In genomic region chr19:18287836-18288772, GRCh38 we compare ENCODE assay signal across 10 cellular contexts. TPM values are rescaled to one million over a fixed set of nuclear protein-coding genes. Genes with fewer than 3 reads are reported as not detected.
DNase-seq lines count a peak whose midpoint lies in the region; ATAC-seq, FAIRE-seq and TF ChIP-seq lines count a peak whose summit lies in the region.
"Had no signal": no experiment of that assay in that cellular context is flagged by ENCODE, and none has a peak within 500 bp of the region (broad histone marks: within the 10 kb centered on the region; RNA-seq: fewer than 3 reads in every experiment).

No MANE protein-coding gene starts in this region.

- in situ Hi-C loops in K562 (cut with MboI), result no loop called here
- in situ Hi-C loops in KBM-7 (cut with MboI; ENCODE audit: low pct_unique_long_range_greater_than_20kb, low sequenced_read_pairs), result no loop called here

- peaks cover 12% of the 10 kb centered on the region; the same call in 2 of the 3 replicates for H3K79me2 ChIP-seq in K562 (ENCODE audit: control insufficient read depth, insufficient read depth, low read length)

- no peaks in the 10 kb centered on the region for H4K20me1 ChIP-seq in K562 (replicated peaks; ENCODE audit: control insufficient read depth, insufficient read depth, low read length)

- no peaks in the 10 kb centered on the region for H3K27me3 Mint-ChIP-seq in activated CD4-positive, alpha-beta T cell treated with anti-CD3 and anti-CD28 coated beads, Interleukin-2, amount 10 ng/mL, durations not matched to agents 7 days and 5 days
- H3K27me3 Mint-ChIP-seq in mesothelial cell of epicardium (ENCODE audit: low read depth), result no peaks in the 10 kb centered on the region

- H3K36me3 ChIP-seq in K562 (ENCODE audit: control insufficient read depth, insufficient read depth, low read length) (no peaks in the 10 kb centered on the region), tibial nerve (no peaks in the 10 kb centered on the region)

- no peak for ATAC-seq in K562

- intact Hi-C loops in K562 (cut with micrococcal nuclease), result no loop called here

- peaks cover 68% of the 10 kb centered on the region for H3K4me1 Mint-ChIP-seq in activated CD4-positive, alpha-beta T cell treated with anti-CD3 and anti-CD28 coated beads, Interleukin-2, amount 10 ng/mL, durations not matched to agents 7 days and 5 days
- peaks cover 59% of the 10 kb centered on the region for H3K4me1 Mint-ChIP-seq in mesothelial cell of epicardium

- H3K4me1 ChIP-seq in K562 (replicated peaks in 1 of 2; ENCODE audit: control insufficient read depth in 2 of 2, insufficient read depth in 2 of 2, low read length in 2 of 2), result peaks cover 22 to 56% of the 10 kb centered on the region in 2 experiments
- peaks cover 0 to 73% (median 32%) of the 10 kb centered on the region in 4 donors for H3K4me1 ChIP-seq in tibial nerve

- H3K27me3 ChIP-seq in K562 (ENCODE audit: control insufficient read depth in 2 of 2, insufficient read depth in 2 of 2, low read length in 2 of 2) (no peaks in the 10 kb centered on the region), tibial nerve (no peaks in the 10 kb centered on the region)

- no peaks in the 10 kb centered on the region for H3K9me1 ChIP-seq in K562 (ENCODE audit: control insufficient read depth, insufficient read depth, low read length)

- H3K4me3 ChIP-seq in K562 (no peak overlapping the region), tibial nerve (no peak overlapping the region)

- H3K4me3 Mint-ChIP-seq in activated CD4-positive, alpha-beta T cell treated with anti-CD3 and anti-CD28 coated beads, Interleukin-2, amount 10 ng/mL, durations not matched to agents 7 days and 5 days, result no peak overlapping the region
- H3K4me3 Mint-ChIP-seq in mesothelial cell of epicardium, result peak overlapping the region; percentile 41

- no peak for TF ChIP-seq RAD21 in K562 (CRISPR knock-in tag; conservative IDR thresholded peaks at IDR 0.05 in 1 of 2, IDR thresholded peaks at IDR 0.05 in 1 of 2)

- CTCF ChIA-PET in activated CD4-positive, alpha-beta T cell treated with anti-CD3 and anti-CD28 coated beads, Interleukin-2, amount 10 ng/mL, durations not matched to agents 7 days and 5 days (lab: Charles Lee), result no interaction called here
- CTCF ChIA-PET in K562 (lab: Yijun Ruan, JAX; ENCODE audit: low intra/inter-chr PET ratio), result no interaction called here

- peak overlapping the region in 1 of 2 experiments; percentile 74; a peak in 2 of 4 replicates for H3K9ac ChIP-seq in K562 (ENCODE audit: insufficient read depth in 1 of 2, low read depth in 2 of 2, low read length in 2 of 2)

- no peak for TF ChIP-seq POLR2A in K562 (conservative IDR thresholded peaks at IDR 0.05)
- TF ChIP-seq POLR2A in tibial nerve (IDR thresholded peaks at IDR 0.05), result no peak

- WGBS in K562 (ENCODE audit: insufficient coverage, low coverage, missing lambda C conversion rate), result 87% methylated on average over 17 of the region's 26 CpGs
- 39 to 49% methylated on average over 21 to 25 of the region's 26 CpGs for WGBS in tibial nerve, 2 donors

- H3K9me3 ChIP-seq in K562 (replicated peaks; ENCODE audit: control insufficient read depth, insufficient read depth, low read depth, low read length), result no peaks in the 10 kb centered on the region
- no peaks in the 10 kb centered on the region for H3K9me3 ChIP-seq in tibial nerve

- H3K4me2 ChIP-seq in K562 (ENCODE audit: insufficient read depth, low read length), result no peak overlapping the region

- DNase-seq in activated CD4-positive, alpha-beta T cell treated with anti-CD3 and anti-CD28 coated beads, Interleukin-2, amount 10 ng/mL, durations not matched to agents 7 days and 5 days, result no peak
- no peak for DNase-seq in activated CD4-positive, alpha-beta T cell treated with anti-CD3 and anti-CD28 coated beads, Interleukin-2, amount 50 U/mL, for 1 hour
- DNase-seq in K562 (ENCODE audit: extremely low read depth in 1 of 4, low spot score in 3 of 4) (no peak), mesothelial cell of epicardium (ENCODE audit: low spot score in 2 of 2, unreplicated experiment in 2 of 2) (peak in 1 of 2 experiments; percentile 65), tibial nerve (ENCODE audit: low spot score in 2 of 2) (no peak), KBM-7 (no peak), GF-D8 (lab: John Stamatoyannopoulos, UW) (no peak)
- DNase-seq in stimulated activated CD4-positive, alpha-beta T cell treated with anti-CD3 and anti-CD28 coated beads, Interleukin-1b, Interleukin-23, amount 100 ng/mL, for 48 hours, result no peak
- DNase-seq: ACHN, NCI-H187 had no signal

- H3K27ac ChIP-seq in K562 (ENCODE audit: extremely low read depth, low read depth, low read length) (no peak overlapping the region), tibial nerve (peak overlapping the region; percentile 3 to 100 (median 89))

- no TSS peak for BruUV-seq in K562 (replicated peaks; lab: Mats Ljungman, UMichigan)

- TF ChIP-seq CTCF in K562 (IDR thresholded peaks at IDR 0.05 in 2 of 3, conservative IDR thresholded peaks at IDR 0.05 in 1 of 3; ENCODE audit: insufficient read depth in 2 of 3, low read depth in 1 of 3, low read length in 3 of 3), result no peak
- TF ChIP-seq CTCF in mesothelial cell of epicardium (IDR thresholded peaks at IDR 0.05; ENCODE audit: unreplicated experiment), result no peak
- no peak for TF ChIP-seq CTCF in tibial nerve (IDR thresholded peaks at IDR 0.05)

- peaks cover 13% of the 10 kb centered on the region for H3K36me3 Mint-ChIP-seq in activated CD4-positive, alpha-beta T cell treated with anti-CD3 and anti-CD28 coated beads, Interleukin-2, amount 10 ng/mL, durations not matched to agents 7 days and 5 days (ENCODE audit: low read depth)
- H3K36me3 Mint-ChIP-seq in mesothelial cell of epicardium, result no peaks in the 10 kb centered on the region

- H3K27ac Mint-ChIP-seq in activated CD4-positive, alpha-beta T cell treated with anti-CD3 and anti-CD28 coated beads, Interleukin-2, amount 10 ng/mL, durations not matched to agents 7 days and 5 days, result peak overlapping the region; percentile 96
- H3K27ac Mint-ChIP-seq in mesothelial cell of epicardium, result peak overlapping the region; percentile 96

- H3K9me3 Mint-ChIP-seq in activated CD4-positive, alpha-beta T cell treated with anti-CD3 and anti-CD28 coated beads, Interleukin-2, amount 10 ng/mL, durations not matched to agents 7 days and 5 days, result peaks cover 4% of the 10 kb centered on the region
- H3K9me3 Mint-ChIP-seq in mesothelial cell of epicardium, result no peaks in the 10 kb centered on the region

- no peak for FAIRE-seq in K562 (lab: Jason Lieb, UNC)

- no peak for TF ChIP-seq EP300 in K562 (IDR thresholded peaks at IDR 0.05; ENCODE audit: low read length)
- no peak for TF ChIP-seq EP300 in tibial nerve (IDR thresholded peaks at IDR 0.05)

- no peak overlapping the region for H2AFZ ChIP-seq in K562 (ENCODE audit: low read depth, low read length)

- POLR2A ChIA-PET in activated CD4-positive, alpha-beta T cell treated with anti-CD3 and anti-CD28 coated beads, Interleukin-2, amount 10 ng/mL, durations not matched to agents 7 days and 5 days (lab: Charles Lee), result interaction anchor here (1.3 kb wide), 1 partner anchor 8 kb away, joined by 7 read pairs; no protein-coding TSS in a partner anchor
- POLR2A ChIA-PET in K562 (lab: Yijun Ruan, JAX), result interaction anchor here (0.6 to 0.8 kb wide), 2 partner anchors 10 to 143 kb away, joined by 3 to 4 read pairs; no protein-coding TSS in a partner anchor

RNA-seq across cellular contexts. Expression of gene JUND, which starts 6.7 kb away (rescaled TPM):
- total RNA-seq in activated CD4-positive, alpha-beta T cell treated with anti-CD3 and anti-CD28 coated beads, Interleukin-2, amount 10 ng/mL, durations not matched to agents 7 days and 5 days, result 100 to 1,000 TPM; 343 to 347 TPM
- 31.7 and 143 TPM in 2 replicates for total RNA-seq in K562 (2011; cell fraction: chromatin; rRNA removed; ENCODE audit: low replicate concordance)
- 201 and 240 TPM in 2 replicates for total RNA-seq in K562 (2011; cell fraction: nucleolus; rRNA removed)
- 97.7 and 104 TPM in 2 replicates for total RNA-seq in K562 (2011; cell fraction: nucleoplasm; rRNA removed)
- 279 and 297 TPM in 2 replicates for total RNA-seq in K562 (2014; rRNA removed)
- 17.4 and 22.6 TPM in 2 replicates for total RNA-seq in K562 (2014; rRNA removed; fragmentation: Illumina TruSeq; extraction: Trizol)
- 33.1 and 33.7 TPM in 2 replicates for total RNA-seq in K562 (2015; rRNA removed; fragmentation: Illumina TruSeq; extraction: Trizol)
- 245 and 286 TPM in 2 replicates for total RNA-seq in K562 (2021)
- 74.2 and 83.0 TPM in 2 replicates for polyA plus RNA-seq in K562 (2011; rRNA removed)
- 93.8 and 405 TPM in 2 replicates for polyA plus RNA-seq in K562 (2011; cell fraction: cytosol; rRNA removed)
- 78.6 and 150 TPM in 2 replicates for polyA plus RNA-seq in K562 (2011; cell fraction: nucleus; rRNA removed)
- polyA plus RNA-seq in K562 (2012), result 73.8 and 111 TPM in 2 replicates
- polyA plus RNA-seq in K562 (2014; fragmentation: Illumina TruSeq; extraction: Trizol), result 42.3 and 63.5 TPM in 2 replicates
- 10 to 100 TPM in 1 of 2 experiments, 1 to 10 TPM in 1; 6.4 to 11.8 TPM for polyA plus RNA-seq in K562 (2014; fragmentation: Nextera tagmentation; extraction: Ambion mirVana)
- 210 and 216 TPM in 2 replicates for polyA plus RNA-seq in K562 (2014; rRNA removed)
- 27.0 and 65.5 TPM in 2 replicates for polyA minus RNA-seq in K562 (2011; rRNA and poly(A)+ RNA removed)
- 243 and 277 TPM in 2 replicates for polyA minus RNA-seq in K562 (2011; cell fraction: cytosol; rRNA and poly(A)+ RNA removed)
- polyA minus RNA-seq in K562 (2011; cell fraction: nucleus; rRNA and poly(A)+ RNA removed), result 89.5 and 108 TPM in 2 replicates
- total RNA-seq in mesothelial cell of epicardium, result 274 to 284 TPM (median 276 TPM) in 3 replicates
- 100 to 1,000 TPM; 309 to 553 (median 486) TPM for total RNA-seq in tibial nerve

RNA-seq across cellular contexts. Expression of gene IQCN, which starts 13.9 kb away (rescaled TPM):
- 1 to 10 TPM; 6.3 to 7.2 TPM for total RNA-seq in activated CD4-positive, alpha-beta T cell treated with anti-CD3 and anti-CD28 coated beads, Interleukin-2, amount 10 ng/mL, durations not matched to agents 7 days and 5 days
- total RNA-seq in K562 (2011; cell fraction: chromatin; rRNA removed; ENCODE audit: low replicate concordance), result 0.35 and 0.67 TPM in 2 replicates
- total RNA-seq in K562 (2011; cell fraction: nucleolus; rRNA removed), result 0.17 and 0.39 TPM in 2 replicates
- 0.29 and 0.38 TPM in 2 replicates for total RNA-seq in K562 (2011; cell fraction: nucleoplasm; rRNA removed)
- total RNA-seq in K562 (2014; rRNA removed), result 0.04 and 0.05 TPM in 2 replicates
- 0.04 TPM in 1 of 2 replicates, not detected in the other for total RNA-seq in K562 (2014; rRNA removed; fragmentation: Illumina TruSeq; extraction: Trizol)
- total RNA-seq in K562 (2015; rRNA removed; fragmentation: Illumina TruSeq; extraction: Trizol), result 0.04 and 0.07 TPM in 2 replicates
- 0.07 and 0.16 TPM in 2 replicates for total RNA-seq in K562 (2021)
- 0.01 and 0.03 TPM in 2 replicates for polyA plus RNA-seq in K562 (2011; rRNA removed)
- 0.01 TPM in 1 of 2 replicates, not detected in the other for polyA plus RNA-seq in K562 (2011; cell fraction: cytosol; rRNA removed)
- 0.06 and 0.33 TPM in 2 replicates for polyA plus RNA-seq in K562 (2011; cell fraction: nucleus; rRNA removed)
- polyA plus RNA-seq in K562 (2012), result 0.05 and 0.35 TPM in 2 replicates
- 0.01 and 0.03 TPM in 2 replicates for polyA plus RNA-seq in K562 (2014; fragmentation: Illumina TruSeq; extraction: Trizol)
- polyA plus RNA-seq in K562 (2014; fragmentation: Nextera tagmentation; extraction: Ambion mirVana), result not detected
- polyA plus RNA-seq in K562 (2014; rRNA removed), result not detected in 2 replicates
- polyA minus RNA-seq in K562 (2011; rRNA and poly(A)+ RNA removed), result 0.21 TPM in 1 of 2 replicates, not detected in the other
- polyA minus RNA-seq in K562 (2011; cell fraction: cytosol; rRNA and poly(A)+ RNA removed), result not detected in 2 replicates
- polyA minus RNA-seq in K562 (2011; cell fraction: nucleus; rRNA and poly(A)+ RNA removed), result 0.22 and 0.27 TPM in 2 replicates
- total RNA-seq in mesothelial cell of epicardium, result 14.8 to 17.1 TPM (median 16.8 TPM) in 3 replicates
- total RNA-seq in tibial nerve, result 10 to 100 TPM in 2 of 4 donors, 1 to 10 TPM in 2; 2.3 to 11.4 (median 8.2) TPM

RNA-seq across cellular contexts. Expression of gene LSM4, which starts 34.8 kb away (rescaled TPM):
- total RNA-seq in activated CD4-positive, alpha-beta T cell treated with anti-CD3 and anti-CD28 coated beads, Interleukin-2, amount 10 ng/mL, durations not matched to agents 7 days and 5 days, result 100 to 1,000 TPM; 156 to 181 TPM
- total RNA-seq in K562 (2011; cell fraction: chromatin; rRNA removed; ENCODE audit: low replicate concordance), result 34.5 and 96.0 TPM in 2 replicates
- total RNA-seq in K562 (2011; cell fraction: nucleolus; rRNA removed), result 110 and 120 TPM in 2 replicates
- total RNA-seq in K562 (2011; cell fraction: nucleoplasm; rRNA removed), result 70.1 and 74.1 TPM in 2 replicates
- 763 and 822 TPM in 2 replicates for total RNA-seq in K562 (2014; rRNA removed)
- total RNA-seq in K562 (2014; rRNA removed; fragmentation: Illumina TruSeq; extraction: Trizol), result 202 and 208 TPM in 2 replicates
- total RNA-seq in K562 (2015; rRNA removed; fragmentation: Illumina TruSeq; extraction: Trizol), result 273 and 275 TPM in 2 replicates
- total RNA-seq in K562 (2021), result 362 and 385 TPM in 2 replicates
- polyA plus RNA-seq in K562 (2011; rRNA removed), result 188 and 201 TPM in 2 replicates
- polyA plus RNA-seq in K562 (2011; cell fraction: cytosol; rRNA removed), result 294 and 432 TPM in 2 replicates
- polyA plus RNA-seq in K562 (2011; cell fraction: nucleus; rRNA removed), result 206 and 249 TPM in 2 replicates
- polyA plus RNA-seq in K562 (2012), result 245 and 279 TPM in 2 replicates
- 126 and 203 TPM in 2 replicates for polyA plus RNA-seq in K562 (2014; fragmentation: Illumina TruSeq; extraction: Trizol)
- 10 to 100 TPM; 11.9 to 29.7 TPM for polyA plus RNA-seq in K562 (2014; fragmentation: Nextera tagmentation; extraction: Ambion mirVana)
- polyA plus RNA-seq in K562 (2014; rRNA removed), result 674 and 746 TPM in 2 replicates
- 38.4 and 39.9 TPM in 2 replicates for polyA minus RNA-seq in K562 (2011; rRNA and poly(A)+ RNA removed)
- 64.5 and 67.5 TPM in 2 replicates for polyA minus RNA-seq in K562 (2011; cell fraction: cytosol; rRNA and poly(A)+ RNA removed)
- polyA minus RNA-seq in K562 (2011; cell fraction: nucleus; rRNA and poly(A)+ RNA removed), result 48.1 and 57.9 TPM in 2 replicates
- total RNA-seq in mesothelial cell of epicardium, result 112 to 119 TPM (median 114 TPM) in 3 replicates
- total RNA-seq in tibial nerve, result 100 to 1,000 TPM in 3 of 4 donors, 10 to 100 TPM in 1; 70.4 to 167 (median 156) TPM

RNA-seq across cellular contexts. Expression of gene PGPEP1, which starts 52.3 kb away (rescaled TPM):
- total RNA-seq in activated CD4-positive, alpha-beta T cell treated with anti-CD3 and anti-CD28 coated beads, Interleukin-2, amount 10 ng/mL, durations not matched to agents 7 days and 5 days, result 10 to 100 TPM; 24.1 to 24.8 TPM
- 44.2 and 152 TPM in 2 replicates for total RNA-seq in K562 (2011; cell fraction: chromatin; rRNA removed; ENCODE audit: low replicate concordance)
- total RNA-seq in K562 (2011; cell fraction: nucleolus; rRNA removed), result 93.0 and 102 TPM in 2 replicates
- 67.2 and 79.3 TPM in 2 replicates for total RNA-seq in K562 (2011; cell fraction: nucleoplasm; rRNA removed)
- 29.5 and 33.8 TPM in 2 replicates for total RNA-seq in K562 (2014; rRNA removed)
- total RNA-seq in K562 (2014; rRNA removed; fragmentation: Illumina TruSeq; extraction: Trizol), result 32.2 and 33.5 TPM in 2 replicates
- 37.3 and 38.5 TPM in 2 replicates for total RNA-seq in K562 (2015; rRNA removed; fragmentation: Illumina TruSeq; extraction: Trizol)
- total RNA-seq in K562 (2021), result 61.7 and 69.6 TPM in 2 replicates
- polyA plus RNA-seq in K562 (2011; rRNA removed), result 37.8 and 43.0 TPM in 2 replicates
- 33.8 and 35.3 TPM in 2 replicates for polyA plus RNA-seq in K562 (2011; cell fraction: cytosol; rRNA removed)
- polyA plus RNA-seq in K562 (2011; cell fraction: nucleus; rRNA removed), result 40.8 and 54.8 TPM in 2 replicates
- 28.3 and 41.7 TPM in 2 replicates for polyA plus RNA-seq in K562 (2012)
- 36.1 and 36.4 TPM in 2 replicates for polyA plus RNA-seq in K562 (2014; fragmentation: Illumina TruSeq; extraction: Trizol)
- polyA plus RNA-seq in K562 (2014; fragmentation: Nextera tagmentation; extraction: Ambion mirVana), result 10 to 100 TPM in 1 of 2 experiments, 1 to 10 TPM in 1; 10.0 to 13.4 TPM
- 32.1 and 33.5 TPM in 2 replicates for polyA plus RNA-seq in K562 (2014; rRNA removed)
- 49.2 and 73.9 TPM in 2 replicates for polyA minus RNA-seq in K562 (2011; rRNA and poly(A)+ RNA removed)
- polyA minus RNA-seq in K562 (2011; cell fraction: cytosol; rRNA and poly(A)+ RNA removed), result 39.5 and 43.2 TPM in 2 replicates
- 33.0 and 37.7 TPM in 2 replicates for polyA minus RNA-seq in K562 (2011; cell fraction: nucleus; rRNA and poly(A)+ RNA removed)
- 22.6 to 24.3 TPM (median 23.2 TPM) in 3 replicates for total RNA-seq in mesothelial cell of epicardium
- 10 to 100 TPM; 15.9 to 27.9 (median 20.1) TPM for total RNA-seq in tibial nerve
